25 cellular contexts compared by ENCODE assay signal in the genomic region with DNA sequence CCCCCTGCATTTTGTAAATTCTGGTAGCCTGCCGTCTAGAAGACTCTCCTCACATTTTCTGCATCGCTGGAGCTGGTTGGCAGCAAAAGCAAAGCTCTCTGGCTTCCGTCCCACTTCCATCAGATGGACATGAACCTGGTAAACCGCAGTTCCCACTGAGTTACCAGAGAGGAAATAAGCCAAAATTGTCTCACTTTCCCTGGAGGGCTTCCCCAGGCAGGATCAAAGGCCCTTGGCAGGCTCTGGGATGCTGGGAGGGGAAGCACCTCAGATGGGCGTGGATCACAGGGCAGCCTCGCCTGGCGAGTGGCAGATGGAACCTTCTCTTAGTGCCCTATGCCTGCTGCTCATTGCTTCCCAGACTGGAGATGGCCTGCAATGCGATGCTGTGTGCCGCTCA.
"Had no signal": no experiment of that assay in that cellular context is flagged by ENCODE, and none has a peak within 500 bp of the region (broad histone marks: within the 10 kb centered on the region; RNA-seq: fewer than 3 reads in every experiment).

No MANE protein-coding gene starts in this region.

- H3K36me3 ChIP-seq: breast epithelium, neutrophil, transverse colon had no signal

- H3K4me1 ChIP-seq: breast epithelium, testis, transverse colon had no signal

- DNase-seq: activated CD4-positive, alpha-beta T cell treated with anti-CD3 and anti-CD28 coated beads for 36 hours; activated CD4-positive, CD25-positive, alpha-beta regulatory T cell; activated CD8-positive, alpha-beta memory T cell treated with anti-CD3 and anti-CD28 coated beads, Interleukin-2, amount 10 ng/mL, durations not matched to agents 7 days and 5 days; activated CD8-positive, alpha-beta T cell treated with anti-CD3 and anti-CD28 coated beads, Interleukin-2, amount 10 ng/mL, durations not matched to agents 7 days and 5 days; activated naive CD8-positive, alpha-beta T cell treated with anti-CD3 and anti-CD28 coated beads, Interleukin-2, amount 50 U/mL, for 24 hours; activated T-cell treated with anti-CD3 and anti-CD28 coated beads, Interleukin-2, amount 50 U/mL, for 48 hours; central memory CD4-positive, alpha-beta T cell; dermis blood vessel endothelial cell; effector CD4-positive, alpha-beta T cell; left cardiac atrium; left ventricle myocardium superior; stimulated activated CD4-positive, alpha-beta T cell treated with anti-CD3 and anti-CD28 coated beads, Interleukin-12 subunit alpha, Interleukin-12 subunit beta, amount 100 ng/mL, for 4 hours; stimulated activated CD4-positive, alpha-beta T cell treated with anti-CD3 and anti-CD28 coated beads, Interleukin-4, amount 100 ng/mL, for 1 hour; stimulated activated naive CD8-positive, alpha-beta T cell treated with anti-CD3 and anti-CD28 coated beads, Interleukin-15, Interleukin-2, amounts not matched to agents 100 U/mL and 50 U/mL, for 24 hours; testis; transverse colon had no signal

- H3K27me3 ChIP-seq: breast epithelium, neutrophil, testis, transverse colon had no signal

- H3K27ac ChIP-seq: breast epithelium, epithelial cell of prostate, neutrophil, skin epidermis, testis, transverse colon had no signal

- FAIRE-seq: colon, endometrium, frontal cortex, keratinocyte had no signal

- H3K9me3 ChIP-seq: neutrophil, testis, transverse colon had no signal

- ATAC-seq: activated CD4-positive, alpha-beta T cell treated with anti-CD3 and anti-CD28 coated beads for 36 hours; activated CD8-positive, alpha-beta memory T cell treated with anti-CD3 and anti-CD28 coated beads, Interleukin-2, amount 10 ng/mL, durations not matched to agents 7 days and 5 days; activated CD8-positive, alpha-beta T cell treated with anti-CD3 and anti-CD28 coated beads, Interleukin-2, amount 10 ng/mL, durations not matched to agents 7 days and 5 days; activated naive CD8-positive, alpha-beta T cell treated with anti-CD3 and anti-CD28 coated beads, Interleukin-2, amount 50 U/mL, for 24 hours; left cardiac atrium; left ventricle myocardium superior; sciatic nerve; stimulated activated naive CD8-positive, alpha-beta T cell treated with anti-CD3 and anti-CD28 coated beads, Interleukin-15, Interleukin-2, amounts not matched to agents 100 U/mL and 50 U/mL, for 24 hours had no signal

- H3K4me3 ChIP-seq: breast epithelium, skin epidermis, testis, transverse colon had no signal
